ENCODE assay signal across 13 cellular contexts in genomic region chr15:42726114-42726513, GRCh38.
"Had no signal": no experiment of that assay in that cellular context is flagged by ENCODE, and none has a peak within 500 bp of the region (broad histone marks: within the 10 kb centered on the region; RNA-seq: fewer than 3 reads in every experiment).

No MANE protein-coding gene starts in this region.

- H3K27ac Mint-ChIP-seq: activated CD4-positive, alpha-beta memory T cell treated with anti-CD3 and anti-CD28 coated beads, Interleukin-2, amount 10 ng/mL, durations not matched to agents 7 days and 5 days had no signal

- H3K9me3 Mint-ChIP-seq: activated CD4-positive, alpha-beta memory T cell treated with anti-CD3 and anti-CD28 coated beads, Interleukin-2, amount 10 ng/mL, durations not matched to agents 7 days and 5 days; naive thymus-derived CD8-positive, alpha-beta T cell had no signal

- DNase-seq: activated CD4-positive, alpha-beta memory T cell treated with anti-CD3 and anti-CD28 coated beads, Interleukin-2, amount 10 ng/mL, durations not matched to agents 7 days and 5 days; esophagus squamous epithelium; heart left ventricle; islet precursor cell; mammary epithelial cell; mucosa of descending colon; naive thymus-derived CD8-positive, alpha-beta T cell; psoas muscle; spleen; stimulated activated CD4-positive, alpha-beta T cell treated with anti-CD3 and anti-CD28 coated beads, Interleukin-1b, Interleukin-23, amount 100 ng/mL, for 48 hours; stimulated activated naive CD4-positive, alpha-beta T cell; T1000; transverse colon had no signal

- H3K4me1 Mint-ChIP-seq: activated CD4-positive, alpha-beta memory T cell treated with anti-CD3 and anti-CD28 coated beads, Interleukin-2, amount 10 ng/mL, durations not matched to agents 7 days and 5 days had no signal

- H3K27me3 Mint-ChIP-seq: activated CD4-positive, alpha-beta memory T cell treated with anti-CD3 and anti-CD28 coated beads, Interleukin-2, amount 10 ng/mL, durations not matched to agents 7 days and 5 days; naive thymus-derived CD8-positive, alpha-beta T cell had no signal

- H3K4me3 Mint-ChIP-seq: activated CD4-positive, alpha-beta memory T cell treated with anti-CD3 and anti-CD28 coated beads, Interleukin-2, amount 10 ng/mL, durations not matched to agents 7 days and 5 days; naive thymus-derived CD8-positive, alpha-beta T cell had no signal
